Comparison of ENCODE assay signal across 1 cellular context in the genomic region with DNA sequence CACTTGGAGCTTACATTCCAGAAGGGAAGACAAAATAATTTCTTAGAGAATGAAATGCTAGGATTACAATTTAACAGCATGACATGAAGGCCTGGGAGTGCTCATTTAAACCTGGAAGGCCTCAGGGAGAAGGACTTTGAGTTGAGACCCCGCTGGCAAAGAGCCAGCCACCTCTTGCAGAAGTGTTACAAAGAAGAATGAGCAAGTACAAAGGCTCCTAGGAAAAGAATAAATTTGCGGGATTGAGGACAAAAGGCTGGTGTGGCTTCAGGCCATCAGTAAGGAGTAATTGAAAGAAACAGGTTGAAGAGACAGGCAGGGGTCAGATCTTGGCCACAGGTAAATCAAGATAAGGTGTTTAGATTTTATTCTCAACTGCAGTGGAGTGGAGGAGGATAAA.
TF ChIP-seq lines count a peak whose summit lies in the region.

No MANE protein-coding gene starts in this region.

TF ChIP-seq in HepG2, 621 proteins besides CTCF, POLR2A, EP300 and RAD21 (continued from another document):
- TF ChIP-seq, protein P1, sequence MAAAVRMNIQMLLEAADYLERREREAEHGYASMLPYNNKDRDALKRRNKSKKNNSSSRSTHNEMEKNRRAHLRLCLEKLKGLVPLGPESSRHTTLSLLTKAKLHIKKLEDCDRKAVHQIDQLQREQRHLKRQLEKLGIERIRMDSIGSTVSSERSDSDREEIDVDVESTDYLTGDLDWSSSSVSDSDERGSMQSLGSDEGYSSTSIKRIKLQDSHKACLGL (CRISPR knock-in tag; IDR thresholded peaks at IDR 0.05): no peak
- TF ChIP-seq, protein P2, sequence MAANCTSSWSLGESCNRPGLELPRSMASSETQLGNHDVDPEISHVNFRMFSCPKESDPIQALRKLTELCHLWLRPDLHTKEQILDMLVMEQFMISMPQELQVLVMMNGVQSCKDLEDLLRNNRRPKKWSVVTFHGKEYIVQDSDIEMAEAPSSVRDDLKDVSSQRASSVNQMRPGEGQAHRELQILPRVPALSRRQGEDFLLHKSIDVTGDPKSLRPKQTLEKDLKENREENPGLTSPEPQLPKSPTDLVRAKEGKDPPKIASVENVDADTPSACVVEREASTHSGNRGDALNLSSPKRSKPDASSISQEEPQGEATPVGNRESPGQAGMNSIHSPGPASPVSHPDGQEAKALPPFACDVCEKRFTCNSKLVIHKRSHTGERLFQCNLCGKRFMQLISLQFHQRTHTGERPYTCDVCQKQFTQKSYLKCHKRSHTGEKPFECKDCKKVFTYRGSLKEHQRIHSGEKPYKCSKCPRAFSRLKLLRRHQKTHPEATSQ (CRISPR knock-in tag; IDR thresholded peaks at IDR 0.05; ENCODE audit: borderline replicate concordance): 0 out of 2 replicates have a peak, but pooled peaks have one; percentile 42
